Comparison of ENCODE assay signal across 19 cellular contexts in the genomic region with DNA sequence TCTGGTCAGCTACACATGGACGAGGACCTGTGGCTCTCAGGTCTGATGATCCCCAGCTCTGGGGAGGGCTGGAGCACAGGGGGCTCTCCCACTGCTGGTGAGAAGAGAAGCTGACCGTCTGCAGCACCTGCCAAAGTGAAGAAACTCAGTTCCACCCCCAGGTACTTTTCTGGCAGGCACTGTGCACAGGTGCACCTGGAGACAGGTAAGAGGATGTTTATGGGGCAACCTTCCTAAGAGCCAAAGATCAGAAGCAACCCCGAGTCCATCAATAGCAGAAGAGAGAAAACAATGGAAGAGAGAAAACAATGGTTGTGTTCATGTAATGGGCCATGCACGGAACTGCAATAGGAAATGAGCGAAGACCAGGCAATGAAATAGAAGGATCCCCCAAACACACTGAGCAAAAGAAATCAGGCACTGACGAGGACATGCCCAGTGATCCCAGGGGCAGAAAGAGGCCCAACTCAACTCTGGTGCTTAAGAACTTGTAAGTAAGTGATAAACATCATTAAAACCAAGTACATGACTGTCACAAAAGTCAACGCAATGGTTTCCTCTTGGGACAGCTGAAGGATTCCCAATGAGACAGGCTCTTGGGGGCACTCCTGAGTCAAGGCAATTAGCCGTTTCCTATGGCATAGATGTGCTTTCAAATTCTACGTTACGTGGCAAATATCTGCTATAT.
A peak's percentile ranks its signal among the peaks of the same experiment; 100 is the strongest.
DNase-seq lines count a peak whose midpoint lies in the region; ATAC-seq and TF ChIP-seq lines count a peak whose summit lies in the region.
"Had no signal": no experiment of that assay in that cellular context is flagged by ENCODE, and none has a peak within 500 bp of the region (broad histone marks: within the 10 kb centered on the region; RNA-seq: fewer than 3 reads in every experiment).

No MANE protein-coding gene starts in this region.

- no peak for TF ChIP-seq POLR2A in vagina (IDR thresholded peaks at IDR 0.05)

- H4K20me1 ChIP-seq in osteoblast (ENCODE audit: insufficient read depth, low read length) = no peaks in the 10 kb centered on the region

- H3K27me3 ChIP-seq in right atrium auricular region (no peaks in the 10 kb centered on the region), heart right ventricle (peaks cover 0 to 40% (median 0%) of the 10 kb centered on the region in 7 donors), colonic mucosa (no peaks in the 10 kb centered on the region), osteoblast (ENCODE audit: insufficient read depth, low read length) (no peaks in the 10 kb centered on the region), vagina (no peaks in the 10 kb centered on the region)

- no peaks in the 10 kb centered on the region for H3K9me3 Mint-ChIP-seq in activated naive CD4-positive, alpha-beta T cell treated with anti-CD3 and anti-CD28 coated beads, Interleukin-2, amount 10 ng/mL, durations not matched to agents 7 days and 5 days
- H3K9me3 Mint-ChIP-seq: CD4-positive, alpha-beta T cell had no signal

- H3K36me3 ChIP-seq in right atrium auricular region (no peaks in the 10 kb centered on the region), heart right ventricle (no peaks in the 10 kb centered on the region), colonic mucosa (no peaks in the 10 kb centered on the region), osteoblast (ENCODE audit: insufficient read depth, low read length) (no peaks in the 10 kb centered on the region), vagina (no peaks in the 10 kb centered on the region)

- CTCF ChIA-PET in activated naive CD4-positive, alpha-beta T cell treated with anti-CD3 and anti-CD28 coated beads, Interleukin-2, amount 10 ng/mL, durations not matched to agents 7 days and 5 days (lab: Charles Lee) = interaction anchor here (0.7 kb wide), 1 partner anchor 86 kb away, joined by 3 read pairs; no protein-coding TSS in a partner anchor

- 80% methylated on average over 10 of the region's 10 CpGs for WGBS in heart right ventricle, 2 donors

- H3K4me1 ChIP-seq in right atrium auricular region (no peaks in the 10 kb centered on the region), heart right ventricle (no peaks in the 10 kb centered on the region), colonic mucosa (no peaks in the 10 kb centered on the region), osteoblast (ENCODE audit: insufficient read depth, low read length) (peaks cover 6% of the 10 kb centered on the region), vagina (no peaks in the 10 kb centered on the region)

- no peaks in the 10 kb centered on the region for H3K4me1 Mint-ChIP-seq in activated naive CD4-positive, alpha-beta T cell treated with anti-CD3 and anti-CD28 coated beads, Interleukin-2, amount 10 ng/mL, durations not matched to agents 7 days and 5 days
- H3K4me1 Mint-ChIP-seq: B cell had no signal

- no peaks in the 10 kb centered on the region for H3K9me3 ChIP-seq in right atrium auricular region
- H3K9me3 ChIP-seq in heart right ventricle = no peaks in the 10 kb centered on the region
- no peaks in the 10 kb centered on the region for H3K9me3 ChIP-seq in colonic mucosa
- no peaks in the 10 kb centered on the region for H3K9me3 ChIP-seq in osteoblast (ENCODE audit: low read depth, low read length)
- no peaks in the 10 kb centered on the region for H3K9me3 ChIP-seq in vagina

- H3K27me3 Mint-ChIP-seq in activated naive CD4-positive, alpha-beta T cell treated with anti-CD3 and anti-CD28 coated beads, Interleukin-2, amount 10 ng/mL, durations not matched to agents 7 days and 5 days = no peaks in the 10 kb centered on the region

- no peak overlapping the region for H3K27ac Mint-ChIP-seq in activated naive CD4-positive, alpha-beta T cell treated with anti-CD3 and anti-CD28 coated beads, Interleukin-2, amount 10 ng/mL, durations not matched to agents 7 days and 5 days
- H3K27ac Mint-ChIP-seq: B cell; CD4-positive, alpha-beta T cell had no signal

- H2AFZ ChIP-seq in osteoblast (ENCODE audit: low read length) = no peak overlapping the region

- H3K4me2 ChIP-seq in osteoblast (ENCODE audit: insufficient read depth, low read length) = no peak overlapping the region

- H3K27ac ChIP-seq in right atrium auricular region = no peak overlapping the region
- no peak overlapping the region for H3K27ac ChIP-seq in heart right ventricle
- no peak overlapping the region for H3K27ac ChIP-seq in colonic mucosa
- H3K27ac ChIP-seq in osteoblast (ENCODE audit: low read depth, low read length) = no peak overlapping the region
- no peak overlapping the region for H3K27ac ChIP-seq in vagina

- no peak overlapping the region for H3K9ac ChIP-seq in colonic mucosa (ENCODE audit: low read depth in 2 of 2, low read length in 2 of 2)

- H3K4me3 Mint-ChIP-seq in activated naive CD4-positive, alpha-beta T cell treated with anti-CD3 and anti-CD28 coated beads, Interleukin-2, amount 10 ng/mL, durations not matched to agents 7 days and 5 days = no peak overlapping the region
- H3K4me3 Mint-ChIP-seq: B cell; CD4-positive, alpha-beta T cell had no signal

- ATAC-seq in heart right ventricle = no peak

- intact Hi-C loops in heart right ventricle (cut with DNase I) (no loop called here), colonic mucosa (cut with DNase I) (no loop called here), vagina (cut with DNase I) (no loop called here)

- H3K4me3 ChIP-seq in right atrium auricular region (no peak overlapping the region), heart right ventricle (no peak overlapping the region), colonic mucosa (no peak overlapping the region), osteoblast (ENCODE audit: insufficient read depth, low read length) (no peak overlapping the region), vagina (no peak overlapping the region)

- DNase-seq in right atrium auricular region (ENCODE audit: low spot score) = peak; percentile 36
- DNase-seq in heart right ventricle = no peak
- peak; percentile 6 for DNase-seq in colonic mucosa
- peak; percentile 49 for DNase-seq in osteoblast (ENCODE audit: insufficient read length, low spot score, missing footprints)
- peak; percentile 52 to 64 for DNase-seq in vagina (ENCODE audit: extremely low spot score in 2 of 2)
- no peak for DNase-seq in NCI-H2029 treated with DMSO at 0.1 percent for 48 hours (lab: John Stamatoyannopoulos, UW)
- DNase-seq in activated naive CD4-positive, alpha-beta T cell treated with anti-CD3 and anti-CD28 coated beads, Interleukin-2, amount 10 ng/mL, durations not matched to agents 7 days and 5 days = no peak
- no peak for DNase-seq in mucosa of gallbladder (ENCODE audit: low spot score)
- DNase-seq: ACHN; Calu3; CD4-positive, alpha-beta T cell; DMS79; HCEC 1CT; Kasumi-1; NCI-H146; NCI-H226; NCI-H526 treated with DMSO at 0.1 percent for 48 hours; NK-92 treated with Interleukin-12 subunit alpha and Interleukin-12 subunit beta, amount 100 ng/mL, for 24 hours had no signal

- TF ChIP-seq CTCF in right atrium auricular region (IDR thresholded peaks at IDR 0.05) = no peak
- no peak for TF ChIP-seq CTCF in heart right ventricle (IDR thresholded peaks at IDR 0.05)
- no peak for TF ChIP-seq CTCF in colonic mucosa (IDR thresholded peaks at IDR 0.05)
- TF ChIP-seq CTCF in osteoblast (IDR thresholded peaks at IDR 0.05; ENCODE audit: extremely low read depth, low read depth, low read length) = no peak
- TF ChIP-seq CTCF in vagina (IDR thresholded peaks at IDR 0.05) = no peak

- H3K79me2 ChIP-seq in osteoblast (ENCODE audit: insufficient read depth, low read length) = no peaks in the 10 kb centered on the region

- H3K36me3 Mint-ChIP-seq in activated naive CD4-positive, alpha-beta T cell treated with anti-CD3 and anti-CD28 coated beads, Interleukin-2, amount 10 ng/mL, durations not matched to agents 7 days and 5 days = no peaks in the 10 kb centered on the region

Comparison
In these comparisons a context has a peak if more than half of its experiments do, and no peak if none do; other contexts are left out.
1. DNase-seq: peak in right atrium auricular region (single experiment), colonic mucosa (single experiment), osteoblast (single experiment) and vagina (2 of 2); none in heart right ventricle (0 of 2), NCI-H2029 treated with DMSO at 0.1 percent for 48 hours (single experiment), activated naive CD4-positive, alpha-beta T cell treated with anti-CD3 and anti-CD28 coated beads, Interleukin-2, amount 10 ng/mL, durations not matched to agents 7 days and 5 days (single experiment) and mucosa of gallbladder (single experiment).